18 cellular contexts compared by ENCODE assay signal in the genomic region with DNA sequence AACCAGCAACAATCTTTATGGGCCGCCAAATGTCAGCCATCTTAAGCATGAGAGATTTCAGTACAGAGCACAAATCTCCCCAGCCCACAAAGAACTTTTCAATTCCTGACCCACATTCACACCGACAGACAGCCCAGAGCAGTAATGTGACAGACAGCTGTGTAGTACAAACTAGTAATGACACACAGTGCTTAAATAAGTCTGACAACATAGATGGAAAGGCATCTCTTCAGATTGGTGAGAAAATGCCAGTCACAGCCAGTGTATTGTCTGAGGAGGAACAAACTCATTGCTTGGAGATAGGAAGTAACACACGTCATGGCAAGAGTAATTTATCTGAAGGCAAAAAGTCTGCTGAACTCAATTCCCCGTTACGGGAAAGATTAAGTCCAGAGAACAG. TPM values are rescaled to one million over a fixed set of nuclear protein-coding genes. Genes with fewer than 3 reads are reported as not detected.
"Had no signal": no experiment of that assay in that cellular context is flagged by ENCODE, and none has a peak within 500 bp of the region (broad histone marks: within the 10 kb centered on the region; RNA-seq: fewer than 3 reads in every experiment).

No MANE protein-coding gene starts in this region.

- H3K9me3 ChIP-seq: adrenal gland, mucosa of descending colon had no signal

- ATAC-seq: mucosa of descending colon, T-cell had no signal

- H3K27ac ChIP-seq: adrenal gland had no signal

- H3K27me3 ChIP-seq: adrenal gland had no signal

- H3K4me1 ChIP-seq: adrenal gland had no signal

- DNase-seq: activated CD4-positive, alpha-beta T cell treated with anti-CD3 and anti-CD28 coated beads, Interleukin-2, amount 10 ng/mL, durations not matched to agents 7 days and 5 days; activated CD4-positive, CD25-positive, alpha-beta regulatory T cell; activated naive CD4-positive, alpha-beta T cell treated with anti-CD3 and anti-CD28 coated beads, Interleukin-2, amount 50 U/mL, for 16 hours; activated T-cell treated with anti-CD3 and anti-CD28 coated beads, Interleukin-2, amount 50 U/mL, for 1 hour; adrenal gland; central memory CD4-positive, alpha-beta T cell; cortex of kidney; effector memory CD4-positive, alpha-beta T cell; glutamatergic neuron; mucosa of descending colon; stimulated activated CD4-positive, alpha-beta T cell treated with anti-CD3 and anti-CD28 coated beads, Interleukin-4, amount 100 ng/mL, for 4 hours; T-cell had no signal

- H3K4me3 ChIP-seq: adrenal gland, mucosa of descending colon, skin epidermis had no signal

RNA-seq across cellular contexts. Expression of a gene that starts 55.8 kb away (rescaled TPM):
- total RNA-seq: activated CD4-positive, alpha-beta T cell treated with anti-CD3 and anti-CD28 coated beads, Interleukin-2, amount 10 ng/mL, durations not matched to agents 7 days and 5 days; lung microvascular endothelial cell; mucosa of descending colon; omental fat pad; pulmonary artery endothelial cell; T-cell; urinary bladder had no signal
- polyA plus RNA-seq: adrenal gland, thymus, urinary bladder had no signal
